12 cellular contexts compared by ENCODE assay signal in the genomic region with DNA sequence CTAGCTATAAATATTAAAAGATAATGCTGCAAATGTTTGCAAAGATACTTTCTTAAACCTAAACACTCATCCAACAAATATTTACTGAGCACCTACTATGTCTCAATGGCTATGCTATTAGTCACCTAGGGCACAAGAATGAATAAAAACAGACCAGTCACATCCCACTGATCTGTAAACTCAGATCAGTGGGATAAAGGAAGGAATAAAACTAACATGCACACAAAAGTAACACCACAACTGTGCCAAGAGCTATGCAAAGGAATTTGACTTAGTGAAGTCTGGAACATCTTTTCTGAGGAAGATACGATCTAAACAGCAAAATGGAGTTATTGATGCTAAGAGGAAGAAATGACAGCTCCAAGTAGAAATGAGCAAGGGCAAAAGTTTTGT. TPM values are rescaled to one million over a fixed set of nuclear protein-coding genes. Genes with fewer than 3 reads are reported as not detected.
DNase-seq lines count a peak whose midpoint lies in the region; ATAC-seq and TF ChIP-seq lines count a peak whose summit lies in the region.
"Had no signal": no experiment of that assay in that cellular context is flagged by ENCODE, and none has a peak within 500 bp of the region (broad histone marks: within the 10 kb centered on the region; RNA-seq: fewer than 3 reads in every experiment).

No MANE protein-coding gene starts in this region.

- 81 to 89% (median 83%) methylated on average over 1 of the region's 1 CpG for WGBS in adrenal gland, 4 donors
- 76 to 89% (median 83%) methylated on average over 1 of the region's 1 CpG for WGBS in heart left ventricle, 4 donors

- H3K36me3 ChIP-seq in adrenal gland (replicated peaks in 1 of 2) (no peaks in the 10 kb centered on the region), heart left ventricle (peaks cover 0 to 4% (median 0%) of the 10 kb centered on the region in 9 donors)

- no peak for TF ChIP-seq POLR2A in adrenal gland (IDR thresholded peaks at IDR 0.05)
- TF ChIP-seq POLR2A in heart left ventricle (IDR thresholded peaks at IDR 0.05): no peak

- ATAC-seq in SK-N-SH treated with all-trans-retinoic acid at 6 μM for 48 hours (peak; percentile 74), foreskin keratinocyte (peak; percentile 87), GM21825 (IDR thresholded peaks at IDR 0.05; ENCODE audit: unreplicated experiment) (no peak), heart left ventricle (no peak)

- peak; percentile 34 for DNase-seq in AG08395 (ENCODE audit: low spot score)
- DNase-seq in GM04504 (ENCODE audit: low read depth): peak; percentile 19
- peak in 1 of 2 donors; percentile 72 for DNase-seq in foreskin keratinocyte
- no peak for DNase-seq in adrenal gland
- DNase-seq in caudate nucleus (lab: John Stamatoyannopoulos, UW): no peak
- no peak for DNase-seq in heart left ventricle
- DNase-seq: CD4-positive, CD25-positive, alpha-beta regulatory T cell; midbrain; NCI-H1105 treated with DMSO at 0.1 percent for 48 hours; NCI-H510A had no signal

- H3K4me3 ChIP-seq in adrenal gland: no peak overlapping the region
- H3K4me3 ChIP-seq in heart left ventricle: no peak overlapping the region

- intact Hi-C loops in adrenal gland (cut with DNase I): no loop called here
- intact Hi-C loops in heart left ventricle (cut with DNase I): no loop called here

- no peak for TF ChIP-seq CTCF in foreskin keratinocyte (conservative IDR thresholded peaks at IDR 0.05)
- no peak for TF ChIP-seq CTCF in adrenal gland (IDR thresholded peaks at IDR 0.05)
- TF ChIP-seq CTCF in heart left ventricle (IDR thresholded peaks at IDR 0.05): no peak

- no peaks in the 10 kb centered on the region for H3K27me3 ChIP-seq in foreskin keratinocyte
- H3K27me3 ChIP-seq in adrenal gland: no peaks in the 10 kb centered on the region
- no peaks in the 10 kb centered on the region for H3K27me3 ChIP-seq in heart left ventricle

- H3K4me1 ChIP-seq in foreskin keratinocyte: peaks cover 7% of the 10 kb centered on the region
- H3K4me1 ChIP-seq in adrenal gland (replicated peaks in 1 of 2): peaks cover 0 to 49% of the 10 kb centered on the region in 2 donors
- H3K4me1 ChIP-seq in heart left ventricle: peaks cover 0 to 67% (median 42%) of the 10 kb centered on the region in 12 donors

- no peak overlapping the region for H3K27ac ChIP-seq in foreskin keratinocyte
- no peak overlapping the region for H3K27ac ChIP-seq in adrenal gland
- no peak overlapping the region for H3K27ac ChIP-seq in caudate nucleus (ENCODE audit: low read depth, low read length)
- peak overlapping the region in 1 of 12 donors; percentile 33 for H3K27ac ChIP-seq in heart left ventricle

- H3K9me3 ChIP-seq in adrenal gland (replicated peaks in 1 of 3): no peaks in the 10 kb centered on the region
- H3K9me3 ChIP-seq in heart left ventricle: no peaks in the 10 kb centered on the region

TF ChIP-seq in SK-N-SH treated with all-trans-retinoic acid at 6 μM for 48 hours, 23 proteins besides CTCF, POLR2A, EP300 and RAD21:
- TF ChIP-seq RARB (CRISPR knock-in tag; IDR thresholded peaks at IDR 0.05): no peak
- TF ChIP-seq ISL1 (CRISPR knock-in tag; IDR thresholded peaks at IDR 0.05): peak; percentile 73
- peak; percentile 54; the same call in 1 of the 2 replicates for TF ChIP-seq CSDC2 (CRISPR knock-in tag; IDR thresholded peaks at IDR 0.05)
- TF ChIP-seq ZNF8 (CRISPR knock-in tag; IDR thresholded peaks at IDR 0.05): no peak

RNA-seq across cellular contexts. Expression of a gene that starts 56.6 kb away (rescaled TPM):
- 5.3 and 8.2 TPM in 2 replicates for total RNA-seq in foreskin keratinocyte
- 3.3 TPM in 2 replicates for polyA plus RNA-seq in foreskin keratinocyte
- total RNA-seq in adrenal gland: 10 to 100 TPM; 23.4 to 58.9 (median 39.5) TPM
- 10 to 100 TPM; 20.4 to 31.8 (median 27.9) TPM for polyA plus RNA-seq in adrenal gland
- total RNA-seq in heart left ventricle: 10 to 100 TPM; 30.0 to 74.4 (median 44.8) TPM
- 10 to 100 TPM; 18.6 to 25.4 TPM for polyA plus RNA-seq in heart left ventricle

Comparison
In these comparisons a context has a peak if more than half of its experiments do, and no peak if none do; other contexts are left out.
1. DNase-seq: peak in AG08395 (single experiment) and GM04504 (single experiment); none in adrenal gland (0 of 7), caudate nucleus (0 of 61) and heart left ventricle (0 of 5).
2. ATAC-seq: peak in SK-N-SH treated with all-trans-retinoic acid at 6 μM for 48 hours (single experiment) and foreskin keratinocyte (single experiment); none in GM21825 (single experiment) and heart left ventricle (0 of 4).